ENCODE assay signal across 1 cellular context in the genomic region with DNA sequence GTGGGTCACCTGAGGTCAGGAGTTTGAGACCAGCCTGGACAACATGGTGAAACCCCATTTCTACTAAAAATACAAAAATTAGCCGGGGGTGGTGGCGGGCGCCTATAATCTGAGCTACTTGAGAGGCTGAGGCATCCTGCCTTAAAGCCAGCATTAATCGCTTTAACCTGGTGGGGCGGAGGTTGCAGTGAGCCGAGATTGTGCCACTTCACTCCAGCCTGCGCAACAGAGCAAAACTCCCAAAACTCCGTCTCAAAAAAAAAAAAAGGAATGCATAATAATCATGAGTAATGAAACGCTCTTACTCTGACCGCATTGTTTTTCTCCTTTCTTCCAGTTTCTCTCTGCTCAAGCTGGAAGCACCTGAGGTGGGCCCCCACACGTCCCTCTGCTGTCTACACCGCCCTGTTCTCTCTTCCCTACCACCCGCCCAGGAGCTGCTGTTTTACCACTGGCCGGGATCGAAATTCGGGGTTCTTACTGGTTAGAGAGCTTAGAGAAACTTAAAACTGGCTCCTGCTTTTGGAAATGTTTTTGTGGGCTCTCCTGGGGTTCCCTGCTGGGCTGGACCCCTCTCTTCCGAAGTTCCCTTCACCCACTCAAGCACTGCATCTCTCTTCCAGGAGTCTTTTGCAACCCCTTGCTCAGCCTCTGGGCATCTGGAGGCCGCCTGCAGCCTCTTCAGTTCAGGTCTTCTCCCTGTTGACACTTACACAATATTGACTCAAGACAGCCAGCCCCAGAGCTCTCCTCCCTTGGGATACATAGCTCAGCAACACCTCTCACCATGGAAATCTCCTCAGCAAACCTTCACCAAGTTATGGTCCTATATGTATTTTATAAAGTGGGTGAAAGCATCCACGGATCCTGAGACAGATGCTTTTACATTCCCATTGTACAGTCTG.
TF ChIP-seq lines count a peak whose summit lies in the region.

No MANE protein-coding gene starts in this region.

TF ChIP-seq in IMR-90, 13 proteins besides CTCF, POLR2A, EP300 and RAD21:
- TF ChIP-seq, protein P1, sequence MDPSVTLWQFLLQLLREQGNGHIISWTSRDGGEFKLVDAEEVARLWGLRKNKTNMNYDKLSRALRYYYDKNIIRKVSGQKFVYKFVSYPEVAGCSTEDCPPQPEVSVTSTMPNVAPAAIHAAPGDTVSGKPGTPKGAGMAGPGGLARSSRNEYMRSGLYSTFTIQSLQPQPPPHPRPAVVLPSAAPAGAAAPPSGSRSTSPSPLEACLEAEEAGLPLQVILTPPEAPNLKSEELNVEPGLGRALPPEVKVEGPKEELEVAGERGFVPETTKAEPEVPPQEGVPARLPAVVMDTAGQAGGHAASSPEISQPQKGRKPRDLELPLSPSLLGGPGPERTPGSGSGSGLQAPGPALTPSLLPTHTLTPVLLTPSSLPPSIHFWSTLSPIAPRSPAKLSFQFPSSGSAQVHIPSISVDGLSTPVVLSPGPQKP (IDR thresholded peaks at IDR 0.05; ENCODE audit: borderline replicate concordance, low read depth, low read length): no peak
- no peak for TF ChIP-seq MAZ (IDR thresholded peaks at IDR 0.05; ENCODE audit: borderline replicate concordance, low read depth, low read length)
- TF ChIP-seq MXI1 (IDR thresholded peaks at IDR 0.05; ENCODE audit: borderline replicate concordance, low read depth, low read length): no peak
- TF ChIP-seq CEBPB (IDR thresholded peaks at IDR 0.05; ENCODE audit: low read depth, low read length): no peak
